Comparison of ENCODE assay signal across 24 cellular contexts in genomic region chr7:130500463-130500862, GRCh38. TPM values are rescaled to one million over a fixed set of nuclear protein-coding genes. Genes with fewer than 3 reads are reported as not detected.
"Had no signal": no experiment of that assay in that cellular context is flagged by ENCODE, and none has a peak within 500 bp of the region (broad histone marks: within the 10 kb centered on the region; RNA-seq: fewer than 3 reads in every experiment).

No MANE protein-coding gene starts in this region.

- H3K36me3 Mint-ChIP-seq: activated naive CD4-positive, alpha-beta T cell treated with anti-CD3 and anti-CD28 coated beads, Interleukin-2, amount 10 ng/mL, durations not matched to agents 7 days and 5 days had no signal

- H3K27ac Mint-ChIP-seq: activated CD4-positive, alpha-beta memory T cell treated with anti-CD3 and anti-CD28 coated beads, Interleukin-2, amount 10 ng/mL, durations not matched to agents 7 days and 5 days; activated naive CD4-positive, alpha-beta T cell treated with anti-CD3 and anti-CD28 coated beads, Interleukin-2, amount 10 ng/mL, durations not matched to agents 7 days and 5 days; activated naive CD8-positive, alpha-beta T cell treated with anti-CD3 and anti-CD28 coated beads for 36 hours; activated T-helper 17 cell treated with anti-CD3 and anti-CD28 coated beads, Interleukin-2, amount 50 U/mL, for 72 hours; T-helper 1 cell treated with Interleukin-12 subunit alpha and Interleukin-12 subunit beta and Interleukin-4 antibody, amounts not matched to agents 30 μg/mL and 1 μg/mL, for 36 hours had no signal

- H3K4me3 Mint-ChIP-seq: activated CD4-positive, alpha-beta memory T cell treated with anti-CD3 and anti-CD28 coated beads, Interleukin-2, amount 10 ng/mL, durations not matched to agents 7 days and 5 days; activated naive CD4-positive, alpha-beta T cell treated with anti-CD3 and anti-CD28 coated beads, Interleukin-2, amount 10 ng/mL, durations not matched to agents 7 days and 5 days; activated naive CD8-positive, alpha-beta T cell treated with anti-CD3 and anti-CD28 coated beads for 36 hours; activated T-helper 17 cell treated with anti-CD3 and anti-CD28 coated beads, Interleukin-2, amount 50 U/mL, for 72 hours; T-helper 1 cell treated with Interleukin-12 subunit alpha and Interleukin-12 subunit beta and Interleukin-4 antibody, amounts not matched to agents 30 μg/mL and 1 μg/mL, for 36 hours had no signal

- H3K4me1 Mint-ChIP-seq: activated CD4-positive, alpha-beta memory T cell treated with anti-CD3 and anti-CD28 coated beads, Interleukin-2, amount 10 ng/mL, durations not matched to agents 7 days and 5 days; activated naive CD4-positive, alpha-beta T cell treated with anti-CD3 and anti-CD28 coated beads, Interleukin-2, amount 10 ng/mL, durations not matched to agents 7 days and 5 days; activated T-helper 17 cell treated with anti-CD3 and anti-CD28 coated beads, Interleukin-2, amount 50 U/mL, for 72 hours had no signal

- DNase-seq: activated CD4-positive, alpha-beta memory T cell treated with anti-CD3 and anti-CD28 coated beads, Interleukin-2, amount 10 ng/mL, durations not matched to agents 7 days and 5 days; activated CD4-positive, alpha-beta T cell treated with anti-CD3 and anti-CD28 coated beads, Interleukin-2, amount 50 U/mL, for 1 hour; activated CD4-positive, CD25-positive, alpha-beta regulatory T cell; activated gamma-delta T cell treated with Interleukin-2 at 50 U/mL for 16 hours; activated naive CD4-positive, alpha-beta T cell treated with anti-CD3 and anti-CD28 coated beads, Interleukin-2, amount 10 ng/mL, durations not matched to agents 7 days and 5 days; activated naive CD8-positive, alpha-beta T cell treated with anti-CD3 and anti-CD28 coated beads for 36 hours; activated T-cell treated with anti-CD3 and anti-CD28 coated beads for 4 hours; activated T-cell treated with anti-CD3 and anti-CD28 coated beads, Interleukin-2, amount 50 U/mL, for 48 hours; brain microvascular endothelial cell; Karpas-422; NCI-H1105 treated with DMSO at 0.1 percent for 48 hours; NCI-H1436 treated with DMSO at 0.1 percent for 48 hours; NCI-H187; NCI-H2081; NCI-H2171; NCI-H345; NCI-H510A; NCI-H526 treated with DMSO at 0.1 percent for 48 hours; PC-9; SHP77 treated with DMSO at 0.1 percent for 48 hours had no signal

- H3K9me3 Mint-ChIP-seq: activated CD4-positive, alpha-beta memory T cell treated with anti-CD3 and anti-CD28 coated beads, Interleukin-2, amount 10 ng/mL, durations not matched to agents 7 days and 5 days; activated naive CD4-positive, alpha-beta T cell treated with anti-CD3 and anti-CD28 coated beads, Interleukin-2, amount 10 ng/mL, durations not matched to agents 7 days and 5 days; activated naive CD8-positive, alpha-beta T cell treated with anti-CD3 and anti-CD28 coated beads for 36 hours; activated T-helper 17 cell treated with anti-CD3 and anti-CD28 coated beads, Interleukin-2, amount 50 U/mL, for 72 hours; T-helper 1 cell treated with Interleukin-12 subunit alpha and Interleukin-12 subunit beta and Interleukin-4 antibody, amounts not matched to agents 30 μg/mL and 1 μg/mL, for 36 hours had no signal

- H3K27me3 ChIP-seq: brain microvascular endothelial cell, cardiac muscle cell had no signal

- H3K27ac ChIP-seq: brain microvascular endothelial cell, cardiac muscle cell, PC-9 had no signal

- H3K4me3 ChIP-seq: cardiac muscle cell, PC-9 had no signal

- H3K27me3 Mint-ChIP-seq: activated CD4-positive, alpha-beta memory T cell treated with anti-CD3 and anti-CD28 coated beads, Interleukin-2, amount 10 ng/mL, durations not matched to agents 7 days and 5 days; activated naive CD4-positive, alpha-beta T cell treated with anti-CD3 and anti-CD28 coated beads, Interleukin-2, amount 10 ng/mL, durations not matched to agents 7 days and 5 days; activated naive CD8-positive, alpha-beta T cell treated with anti-CD3 and anti-CD28 coated beads for 36 hours; activated T-helper 17 cell treated with anti-CD3 and anti-CD28 coated beads, Interleukin-2, amount 50 U/mL, for 72 hours had no signal

RNA-seq across cellular contexts. Expression of gene MEST, which starts 8.6 kb away (rescaled TPM):
- total RNA-seq: SK-MEL-5 had no signal
